Comparison of ENCODE assay signal across 10 cellular contexts in genomic region chr3:194314669-194315068, GRCh38. TPM values are rescaled to one million over a fixed set of nuclear protein-coding genes. Genes with fewer than 3 reads are reported as not detected.
A peak's percentile ranks its signal among the peaks of the same experiment; 100 is the strongest.
DNase-seq lines count a peak whose midpoint lies in the region; ATAC-seq and TF ChIP-seq lines count a peak whose summit lies in the region.
"Had no signal": no experiment of that assay in that cellular context is flagged by ENCODE, and none has a peak within 500 bp of the region (broad histone marks: within the 10 kb centered on the region; RNA-seq: fewer than 3 reads in every experiment).

No MANE protein-coding gene starts in this region.

- intact Hi-C loops in vagina (cut with DNase I): loop anchor here (2.0 to 5.0 kb wide), 2 partner anchors 180 to 312 kb away; no protein-coding TSS in a partner anchor

- no peaks in the 10 kb centered on the region for H3K36me3 ChIP-seq in vagina
- H3K36me3 ChIP-seq: left lung had no signal

- H3K4me3 Mint-ChIP-seq in stimulated activated naive CD8-positive, alpha-beta T cell treated with anti-CD3 and anti-CD28 coated beads, Interleukin-15, Interleukin-2, amounts not matched to agents 100 ng/mL and 50 ng/mL, for 24 hours: no peak overlapping the region
- peak overlapping the region; percentile 75 to 86 (median 82) for H3K4me3 Mint-ChIP-seq in brain
- peak overlapping the region; percentile 31 to 91 (median 78) for H3K4me3 Mint-ChIP-seq in naive B cell

- peak overlapping the region; percentile 49 for H3K27ac Mint-ChIP-seq in stimulated activated naive CD8-positive, alpha-beta T cell treated with anti-CD3 and anti-CD28 coated beads, Interleukin-15, Interleukin-2, amounts not matched to agents 100 ng/mL and 50 ng/mL, for 24 hours
- H3K27ac Mint-ChIP-seq in brain (peak overlapping the region in 4 of 5 experiments; percentile 42 to 87 (median 53)), naive B cell (peak overlapping the region in 4 of 6 donors; percentile 52 to 96 (median 83))

- H3K27me3 ChIP-seq in vagina: no peaks in the 10 kb centered on the region

- peak overlapping the region in 1 of 2 donors; percentile 46 for H3K4me3 ChIP-seq in vagina

- H3K4me1 ChIP-seq in vagina: peaks cover 45% of the 10 kb centered on the region

- peaks cover 48% of the 10 kb centered on the region for H3K27me3 Mint-ChIP-seq in stimulated activated naive CD8-positive, alpha-beta T cell treated with anti-CD3 and anti-CD28 coated beads, Interleukin-15, Interleukin-2, amounts not matched to agents 100 ng/mL and 50 ng/mL, for 24 hours
- H3K27me3 Mint-ChIP-seq in brain: peaks cover 41% of the 10 kb centered on the region
- H3K27me3 Mint-ChIP-seq in naive B cell: peaks cover 58 to 83% (median 74%) of the 10 kb centered on the region in 3 donors

- no peaks in the 10 kb centered on the region for H3K36me3 Mint-ChIP-seq in stimulated activated naive CD8-positive, alpha-beta T cell treated with anti-CD3 and anti-CD28 coated beads, Interleukin-15, Interleukin-2, amounts not matched to agents 100 ng/mL and 50 ng/mL, for 24 hours (ENCODE audit: low read depth)
- peaks cover 5% of the 10 kb centered on the region for H3K36me3 Mint-ChIP-seq in brain
- peaks cover 9 to 11% of the 10 kb centered on the region in 2 donors for H3K36me3 Mint-ChIP-seq in naive B cell

- peak overlapping the region; percentile 63 for H3K27ac ChIP-seq in vagina

- DNase-seq in stimulated activated naive CD8-positive, alpha-beta T cell treated with anti-CD3 and anti-CD28 coated beads, Interleukin-15, Interleukin-2, amounts not matched to agents 100 U/mL and 50 U/mL, for 24 hours: no peak
- DNase-seq in naive B cell (no peak), vagina (ENCODE audit: extremely low spot score in 2 of 2) (no peak), AG08395 (ENCODE audit: low spot score) (no peak), NCI-H146 treated with DMSO at 0.1 percent for 48 hours (lab: John Stamatoyannopoulos, UW; ENCODE audit: unreplicated experiment) (no peak)
- DNase-seq: small intestine had no signal

- peaks cover 7% of the 10 kb centered on the region for H3K4me1 Mint-ChIP-seq in stimulated activated naive CD8-positive, alpha-beta T cell treated with anti-CD3 and anti-CD28 coated beads, Interleukin-15, Interleukin-2, amounts not matched to agents 100 ng/mL and 50 ng/mL, for 24 hours (ENCODE audit: low read depth)
- H3K4me1 Mint-ChIP-seq in brain: peaks cover 56% of the 10 kb centered on the region
- H3K4me1 Mint-ChIP-seq in naive B cell: peaks cover 11 to 35% (median 33%) of the 10 kb centered on the region in 3 donors

- no peak for ATAC-seq in stimulated activated naive CD8-positive, alpha-beta T cell treated with anti-CD3 and anti-CD28 coated beads, Interleukin-15, Interleukin-2, amounts not matched to agents 100 U/mL and 50 U/mL, for 24 hours
- ATAC-seq in naive B cell (ENCODE audit: low read depth in 2 of 2) (no peak), HG02973 (IDR thresholded peaks at IDR 0.05; ENCODE audit: unreplicated experiment) (no peak)

- TF ChIP-seq CTCF in brain (conservative IDR thresholded peaks at IDR 0.05) (no peak), vagina (IDR thresholded peaks at IDR 0.05) (no peak)

- H3K9me3 ChIP-seq in vagina: no peaks in the 10 kb centered on the region

- TF ChIP-seq POLR2A in vagina (IDR thresholded peaks at IDR 0.05): no peak

- H3K9me3 Mint-ChIP-seq in stimulated activated naive CD8-positive, alpha-beta T cell treated with anti-CD3 and anti-CD28 coated beads, Interleukin-15, Interleukin-2, amounts not matched to agents 100 ng/mL and 50 ng/mL, for 24 hours: peaks cover 8% of the 10 kb centered on the region
- H3K9me3 Mint-ChIP-seq in brain: peaks cover 10 to 20% (median 17%) of the 10 kb centered on the region in 5 experiments
- H3K9me3 Mint-ChIP-seq in naive B cell: peaks cover 5 to 21% (median 13%) of the 10 kb centered on the region in 7 donors

RNA-seq across cellular contexts. Expression of gene CPN2, which starts 36.5 kb away (rescaled TPM):
- polyA plus RNA-seq in brain (ENCODE audit: insufficient read depth, low read depth, low replicate concordance): not detected
- polyA plus RNA-seq in naive B cell (ENCODE audit: low read depth in 6 of 6): not detected
- total RNA-seq in vagina: not detected
- total RNA-seq: left lung had no signal
- polyA plus RNA-seq: small intestine had no signal

RNA-seq across cellular contexts. Expression of gene LRRC15, which starts 54.9 kb away (rescaled TPM):
- polyA plus RNA-seq in brain (ENCODE audit: insufficient read depth, low read depth, low replicate concordance) (not detected), naive B cell (ENCODE audit: low read depth in 6 of 6) (not detected)
- total RNA-seq in vagina: not detected
